In the genomic region with DNA sequence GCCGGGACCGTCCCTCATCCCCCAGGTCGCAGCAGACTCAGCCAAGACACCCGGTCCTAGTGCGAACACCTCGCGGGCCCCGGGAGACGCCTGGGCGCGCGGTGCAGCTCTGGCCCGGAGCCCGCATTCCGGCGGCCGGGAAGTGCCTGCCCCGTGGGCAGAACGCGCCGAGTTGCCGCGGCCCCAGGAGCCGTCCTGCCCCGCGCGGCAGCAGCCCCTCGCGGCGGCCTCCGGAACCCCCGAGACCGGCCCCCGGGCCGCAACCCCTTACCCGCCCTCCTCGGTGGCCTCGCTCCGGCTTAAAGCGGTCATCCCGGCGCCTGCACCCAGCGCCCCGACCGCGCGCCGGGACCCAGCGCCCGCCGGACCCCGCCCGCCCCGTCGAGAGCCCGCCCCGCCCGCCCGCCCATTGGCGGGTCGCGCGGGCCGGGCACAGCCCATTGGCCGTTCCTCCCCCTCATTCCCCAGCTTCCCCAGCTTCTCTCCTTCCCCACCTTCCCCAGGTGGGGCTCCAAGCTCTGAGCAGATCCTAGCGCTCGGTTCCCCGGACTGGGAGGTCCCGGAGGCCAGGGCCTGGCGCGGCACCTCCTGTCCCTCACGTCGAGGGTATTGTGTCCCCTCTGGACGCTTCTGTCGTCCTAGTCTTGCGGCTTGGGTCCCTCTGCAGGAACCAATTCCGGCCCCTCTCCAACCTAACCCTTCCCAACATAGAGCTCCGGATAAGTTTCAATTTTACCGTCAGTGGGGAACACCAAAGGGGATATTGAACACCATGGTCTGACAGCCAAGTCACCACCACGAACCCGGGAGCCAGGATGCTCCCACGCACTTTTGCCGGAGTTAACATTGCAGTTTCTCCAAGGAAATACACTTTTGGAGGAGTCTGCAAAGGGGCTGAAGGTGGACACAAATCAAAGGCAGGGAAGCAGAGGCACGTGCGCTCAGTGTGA, we compare ENCODE assay signal across 8 cellular contexts. TPM values are rescaled to one million over a fixed set of nuclear protein-coding genes. Genes with fewer than 3 reads are reported as not detected.
DNase-seq lines count a peak whose midpoint lies in the region; ATAC-seq and TF ChIP-seq lines count a peak whose summit lies in the region.

Gene GRAMD2A, minus strand, starts transcription at position 328 of the 950 bp plus-strand sequence.

- ATAC-seq in GM19455 (IDR thresholded peaks at IDR 0.05; ENCODE audit: unreplicated experiment) (peak; percentile 48), GM19035 (IDR thresholded peaks at IDR 0.05; ENCODE audit: unreplicated experiment) (no peak)
- peak; percentile 60 for ATAC-seq in stimulated activated naive CD8-positive, alpha-beta T cell treated with anti-CD3 and anti-CD28 coated beads, Interleukin-15, Interleukin-2, amounts not matched to agents 100 U/mL and 50 U/mL, for 24 hours

- POLR2A ChIA-PET in SK-N-SH (lab: Yijun Ruan, JAX) = interaction anchor here (3.7 kb wide), 1 partner anchor 33 kb away, joined by 17 read pairs; the partner anchor contains the start of gene PKM

- peaks cover 45 to 47% of the 10 kb centered on the region in 2 experiments for H3K36me3 ChIP-seq in SK-N-SH (replicated peaks in 1 of 2; ENCODE audit: control insufficient read depth in 1 of 2, insufficient read depth in 2 of 2, low read length in 1 of 2)

- peaks cover 8 to 14% of the 10 kb centered on the region in 2 experiments; a peak in 2 of 4 replicates for H3K4me1 ChIP-seq in SK-N-SH (ENCODE audit: control insufficient read depth in 1 of 2, insufficient read depth in 2 of 2, low read depth in 1 of 2, low read length in 1 of 2)

- peaks cover 9% of the 10 kb centered on the region for H3K79me2 ChIP-seq in SK-N-SH (ENCODE audit: insufficient read depth)

- no peak for TF ChIP-seq RAD21 in SK-N-SH (IDR thresholded peaks at IDR 0.05; ENCODE audit: low read length)

- WGBS in SK-N-SH (ENCODE audit: low lambda C conversion rate) = 63% methylated on average over 49 of the region's 85 CpGs

- intact Hi-C loops in dorsolateral prefrontal cortex (cut with DNase I) = loop anchor here in 1 of 2 donors (2.0 kb wide), 1 partner anchor 75 kb away; the partner anchor contains the start of gene PARP6

- no peaks in the 10 kb centered on the region for H3K9me3 ChIP-seq in SK-N-SH

- H3K27me3 ChIP-seq in SK-N-SH (ENCODE audit: insufficient read depth) (no peaks in the 10 kb centered on the region), dorsolateral prefrontal cortex (peaks cover 0 to 7% (median 0%) of the 10 kb centered on the region in 45 donors)

- H4K20me1 ChIP-seq in SK-N-SH (ENCODE audit: insufficient read depth) = peaks cover 49% of the 10 kb centered on the region

- TF ChIP-seq CTCF in SK-N-SH (IDR thresholded peaks at IDR 0.05) = no peak
- no peak for TF ChIP-seq CTCF in dorsolateral prefrontal cortex (IDR thresholded peaks at IDR 0.05 in 54 of 56, conservative IDR thresholded peaks at IDR 0.05 in 2 of 56; ENCODE audit: low read depth in 1 of 56, partially characterized antibody in 56 of 56)

- TF ChIP-seq EP300 in SK-N-SH (IDR thresholded peaks at IDR 0.05; ENCODE audit: borderline replicate concordance in 1 of 2, low read depth in 1 of 2, low read length in 1 of 2) = no peak

- peak; percentile 85 for DNase-seq in AG08396 (ENCODE audit: low spot score)
- peak; percentile 91 for DNase-seq in SK-N-SH
- no peak for DNase-seq in dorsolateral prefrontal cortex
- DNase-seq in lung microvascular endothelial cell (ENCODE audit: low read depth in 2 of 2) = peak; percentile 26
- DNase-seq in stimulated activated naive CD8-positive, alpha-beta T cell treated with anti-CD3 and anti-CD28 coated beads, Interleukin-15, Interleukin-2, amounts not matched to agents 100 U/mL and 50 U/mL, for 24 hours = peak; percentile 56
- no peak for DNase-seq in DMS153 (lab: John Stamatoyannopoulos, UW)

- no peak within 1 kb of the TSS for H3K4me2 ChIP-seq in SK-N-SH

- H3K9me2 ChIP-seq in SK-N-SH = no peaks in the 10 kb centered on the region

- CTCF ChIA-PET in SK-N-SH (lab: Yijun Ruan, JAX) = interaction anchor here (1.1 to 5.5 kb wide), 4 partner anchors 8 to 41 kb away, joined by 3 to 35 read pairs (median 14); partner anchors contain the start of gene PKM

- peaks cover 62% of the 10 kb centered on the region for H3F3A ChIP-seq in SK-N-SH (replicated peaks; ENCODE audit: insufficient read depth)

- H3K9ac ChIP-seq in SK-N-SH = no peak within 1 kb of the TSS

- H3K27ac ChIP-seq in SK-N-SH (ENCODE audit: low read depth in 2 of 2, low read length in 1 of 2) = no peak within 1 kb of the TSS
- peak within 1 kb of the TSS in 1 of 59 donors; percentile 67 for H3K27ac ChIP-seq in dorsolateral prefrontal cortex

- H3K4me3 ChIP-seq in SK-N-SH (ENCODE audit: low read depth in 2 of 2, low read length in 1 of 2) = no peak within 1 kb of the TSS; a peak in 1 of 4 replicates
- H3K4me3 ChIP-seq in dorsolateral prefrontal cortex = peak within 1 kb of the TSS; percentile 16 to 68 (median 49)

- H2AFZ ChIP-seq in SK-N-SH (ENCODE audit: low read depth) = no peak within 1 kb of the TSS

TF ChIP-seq in SK-N-SH, 30 proteins besides CTCF, POLR2A, EP300 and RAD21:
- TF ChIP-seq USF1 (IDR thresholded peaks at IDR 0.05; ENCODE audit: borderline replicate concordance, low read depth) (no peak), PBX3 (IDR thresholded peaks at IDR 0.05) (peak; percentile 21)

RNA-seq across cellular contexts. Expression of gene GRAMD2A, which starts in this region (rescaled TPM):
- polyA plus RNA-seq in SK-N-SH (2012; rRNA removed) = 0.06 and 0.10 TPM in 2 replicates
- 0.05 and 0.17 TPM in 2 replicates for polyA plus RNA-seq in SK-N-SH (2012; cell fraction: cytosol; rRNA removed)
- polyA plus RNA-seq in SK-N-SH (2012; cell fraction: nucleus; rRNA removed) = 0.06 and 0.07 TPM in 2 replicates
- 10 to 100 TPM in 6 of 120 experiments, 1 to 10 TPM in 114; 1.8 to 15.1 (median 5.4) TPM for total RNA-seq in dorsolateral prefrontal cortex
- total RNA-seq in lung microvascular endothelial cell = under 0.01 TPM in 1 of 2 replicates, not detected in the other

Comparison
In these comparisons a context has a peak if more than half of its experiments do, and no peak if none do; other contexts are left out.
1. Peak in DNase-seq in SK-N-SH; RNA of the gene not detected or under 1 TPM.
2. Peak in DNase-seq in lung microvascular endothelial cell; RNA of the gene not detected or under 1 TPM.
3. DNase-seq: peak in AG08396 (single experiment) and stimulated activated naive CD8-positive, alpha-beta T cell treated with anti-CD3 and anti-CD28 coated beads, Interleukin-15, Interleukin-2, amounts not matched to agents 100 U/mL and 50 U/mL, for 24 hours (single experiment); none in dorsolateral prefrontal cortex (0 of 10) and DMS153 (single experiment).
4. H3K4me3 ChIP-seq: peak in dorsolateral prefrontal cortex (59 of 59); none in SK-N-SH (0 of 2).